In the genomic region with DNA sequence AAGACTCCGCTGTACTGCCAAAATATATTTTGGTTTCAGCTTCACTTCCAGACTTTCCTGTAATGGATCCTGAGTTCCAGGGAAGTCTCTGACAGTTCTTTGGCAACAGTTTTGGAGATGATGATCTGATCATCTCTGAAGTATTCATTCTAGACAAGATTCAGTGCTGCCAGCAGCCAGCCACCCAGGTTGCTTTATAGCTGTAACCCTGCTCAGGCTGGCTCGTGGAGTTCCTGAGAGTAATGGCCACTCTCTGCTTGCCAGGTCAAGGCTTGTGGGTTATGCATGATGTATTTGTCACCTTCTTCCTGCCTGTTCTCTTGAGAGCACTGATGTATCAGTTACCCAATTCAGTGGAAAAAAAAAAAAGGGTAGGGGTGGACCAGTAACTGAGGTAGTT, we compare ENCODE assay signal across 13 cellular contexts.
A peak's percentile ranks its signal among the peaks of the same experiment; 100 is the strongest.
DNase-seq lines count a peak whose midpoint lies in the region; ATAC-seq and TF ChIP-seq lines count a peak whose summit lies in the region.
"Had no signal": no experiment of that assay in that cellular context is flagged by ENCODE, and none has a peak within 500 bp of the region (broad histone marks: within the 10 kb centered on the region; RNA-seq: fewer than 3 reads in every experiment).

No MANE protein-coding gene starts in this region.

- H3K4me2 ChIP-seq in Karpas-422 (ENCODE audit: low read depth, low read length, poor library complexity, severe bottlenecking), result no peak overlapping the region
- H3K4me2 ChIP-seq: hepatocyte had no signal

- H3K36me3 ChIP-seq in Karpas-422 (ENCODE audit: insufficient read depth, low read length) (peaks cover 22% of the 10 kb centered on the region), sigmoid colon (peaks cover 0 to 31% (median 3%) of the 10 kb centered on the region in 4 donors)

- H2AFZ ChIP-seq in Karpas-422 (ENCODE audit: low read length), result no peak overlapping the region
- H2AFZ ChIP-seq: hepatocyte had no signal

- intact Hi-C loops in sciatic nerve (cut with DNase I), result no loop called here
- intact Hi-C loops in sigmoid colon (cut with DNase I), result no loop called here

- no peak for TF ChIP-seq CTCF in choroid plexus epithelial cell (conservative IDR thresholded peaks at IDR 0.05; ENCODE audit: low read depth, low read length)
- TF ChIP-seq CTCF in sigmoid colon (IDR thresholded peaks at IDR 0.05), result no peak

- TF ChIP-seq POLR2A in sigmoid colon (IDR thresholded peaks at IDR 0.05), result no peak

- H3K4me1 ChIP-seq in Karpas-422 (ENCODE audit: low read length) (peaks cover 53% of the 10 kb centered on the region), sigmoid colon (no peaks in the 10 kb centered on the region)

- H3K9me2 ChIP-seq in Karpas-422 (replicated peaks; ENCODE audit: insufficient read depth, low read length), result no peaks in the 10 kb centered on the region

- no peak overlapping the region for H3K9ac ChIP-seq in Karpas-422 (ENCODE audit: low read length)

- H3K9me3 ChIP-seq in Karpas-422 (ENCODE audit: low read length), result no peaks in the 10 kb centered on the region
- H3K9me3 ChIP-seq in sigmoid colon, result no peaks in the 10 kb centered on the region

- WGBS in sigmoid colon, 2 donors, result 77 to 86% methylated on average over 2 of the region's 2 CpGs

- TF ChIP-seq EP300 in sigmoid colon (IDR thresholded peaks at IDR 0.05), result no peak

- H3K4me3 ChIP-seq in Karpas-422 (ENCODE audit: low read length), result no peak overlapping the region
- no peak overlapping the region for H3K4me3 ChIP-seq in choroid plexus epithelial cell (ENCODE audit: low read depth, low read length)
- H3K4me3 ChIP-seq in sigmoid colon, result no peak overlapping the region
- H3K4me3 ChIP-seq: hepatocyte had no signal

- DNase-seq in Karpas-422 (no peak), choroid plexus epithelial cell (ENCODE audit: low read depth) (peak; percentile 58), sciatic nerve (ENCODE audit: low spot score) (no peak), NCI-H187 (lab: John Stamatoyannopoulos, UW) (no peak), sigmoid colon (no peak)
- DNase-seq: activated naive CD4-positive, alpha-beta T cell treated with anti-CD3 and anti-CD28 coated beads for 36 hours; NCI-H1436 treated with DMSO at 0.1 percent for 48 hours; NCI-H748 treated with DMSO at 0.1 percent for 48 hours; substantia nigra had no signal

- H3K79me2 ChIP-seq in Karpas-422 (ENCODE audit: low read length), result no peaks in the 10 kb centered on the region
- H3K79me2 ChIP-seq: hepatocyte had no signal

- H3K27me3 ChIP-seq in Karpas-422 (ENCODE audit: low read length), result no peaks in the 10 kb centered on the region
- no peaks in the 10 kb centered on the region for H3K27me3 ChIP-seq in sigmoid colon
- H3K27me3 ChIP-seq: hepatocyte had no signal

- H3K27ac ChIP-seq in Karpas-422 (ENCODE audit: low read length), result peak overlapping the region; percentile 50
- no peak overlapping the region for H3K27ac ChIP-seq in sigmoid colon
- H3K27ac ChIP-seq: hepatocyte had no signal

- H4K20me1 ChIP-seq in Karpas-422 (ENCODE audit: insufficient read depth, low read depth, low read length), result no peaks in the 10 kb centered on the region

- ATAC-seq in GM18498 (IDR thresholded peaks at IDR 0.05; ENCODE audit: unreplicated experiment), result peak; percentile 61
- peak; percentile 43 for ATAC-seq in sciatic nerve
- ATAC-seq in GM19463 (IDR thresholded peaks at IDR 0.05; ENCODE audit: unreplicated experiment), result no peak
- ATAC-seq: Right ventricle myocardium inferior had no signal
